In genomic region chr16:16145286-16145685, GRCh38 we compare ENCODE assay signal across 18 cellular contexts.
"Had no signal": no experiment of that assay in that cellular context is flagged by ENCODE, and none has a peak within 500 bp of the region (broad histone marks: within the 10 kb centered on the region; RNA-seq: fewer than 3 reads in every experiment).

No MANE protein-coding gene starts in this region.

- H3K9me3 ChIP-seq: colonic mucosa, gastroesophageal sphincter, heart left ventricle, mucosa of descending colon, ovary, sigmoid colon, thoracic aorta, upper lobe of right lung had no signal

- H3K4me3 ChIP-seq: colonic mucosa, gastroesophageal sphincter, heart left ventricle, mucosa of descending colon, neural progenitor cell, ovary, sigmoid colon, thoracic aorta, upper lobe of right lung had no signal

- DNase-seq: activated CD4-positive, alpha-beta T cell treated with anti-CD3 and anti-CD28 coated beads, Interleukin-2, amount 10 ng/mL, durations not matched to agents 7 days and 5 days; activated CD8-positive, alpha-beta memory T cell treated with anti-CD3 and anti-CD28 coated beads, Interleukin-2, amount 50 U/mL, for 4 hours; activated effector memory CD4-positive, alpha-beta T cell treated with anti-CD3 and anti-CD28 coated beads, Interleukin-2, amount 50 U/mL, for 16 hours; activated T-cell treated with anti-CD3 and anti-CD28 coated beads, Interleukin-2, amount 50 U/mL, for 72 hours; amniotic stem cell; colonic mucosa; heart left ventricle; mucosa of descending colon; naive B cell; ovary; sigmoid colon; stimulated activated CD4-positive, alpha-beta T cell treated with anti-CD3 and anti-CD28 coated beads, Interleukin-4, amount 100 ng/mL, for 24 hours; upper lobe of right lung had no signal

- H3K27ac ChIP-seq: colonic mucosa, neural progenitor cell, ovary, thoracic aorta, upper lobe of right lung had no signal

- ATAC-seq: activated CD4-positive, CD25-positive, alpha-beta regulatory T cell treated with anti-CD3 and anti-CD28 coated beads, Interleukin-2, amount 50 U/mL, for 24 hours; activated T-cell treated with anti-CD3 and anti-CD28 coated beads, Interleukin-2, amount 50 U/mL, for 72 hours; gastroesophageal sphincter; mucosa of descending colon; stimulated activated memory B cell treated with anti-CD40 and anti-IgM and Interleukin-4, amounts not matched to agents 10 μg/mL and 1 μg/mL and 100 μg/mL, for 72 hours; upper lobe of right lung had no signal

- H3K36me3 ChIP-seq: colonic mucosa, neural progenitor cell, ovary had no signal

- H3K27me3 ChIP-seq: colonic mucosa, gastroesophageal sphincter, heart left ventricle, neural progenitor cell, ovary, sigmoid colon, upper lobe of right lung had no signal

- H3K4me1 ChIP-seq: colonic mucosa, neural progenitor cell had no signal
